In the genomic region with DNA sequence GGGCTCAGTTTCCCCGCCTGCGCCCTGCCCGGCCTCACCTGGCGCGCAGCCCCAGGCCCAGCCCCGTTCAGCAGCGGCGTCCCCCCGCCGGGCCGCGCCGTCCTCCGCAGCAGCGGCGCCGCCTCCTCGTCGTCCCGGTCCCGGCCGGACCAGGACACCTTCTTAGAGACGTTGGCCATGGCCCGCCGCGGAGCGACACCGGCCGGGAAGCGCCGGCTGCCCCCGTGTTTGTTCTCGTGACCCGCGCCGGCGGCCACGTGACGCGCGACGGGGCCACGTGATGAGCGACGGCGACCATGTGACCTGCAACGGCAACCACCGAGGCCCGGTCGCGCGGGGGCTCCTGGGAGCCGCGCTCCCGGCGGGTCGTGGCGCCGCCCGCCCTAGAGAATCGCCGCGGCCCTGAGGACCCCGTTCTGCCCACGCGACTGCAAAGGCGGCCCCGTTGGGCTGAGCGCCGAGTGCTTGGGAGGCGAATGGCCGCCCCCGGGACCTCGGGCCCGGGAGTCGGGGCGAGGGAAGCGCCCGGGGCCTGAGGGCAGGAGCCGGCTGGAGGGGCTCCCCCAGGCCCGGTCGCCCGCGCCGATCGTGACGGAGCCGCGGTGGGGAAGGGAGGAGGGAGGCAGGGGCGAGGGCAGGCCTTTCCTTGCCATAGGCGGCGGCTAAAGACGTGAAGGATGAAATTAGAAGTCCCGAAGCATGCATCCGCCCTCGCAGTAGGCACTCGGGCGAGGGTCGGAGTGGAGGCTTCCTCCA, we compare ENCODE assay signal across 1 cellular context.
TF ChIP-seq lines count a peak whose summit lies in the region.

TSS of gene CLCN7 (minus strand) at position 233 of the 756 bp plus-strand sequence. CDS start at position 179, 54 bp downstream.

TF ChIP-seq in HepG2, 621 proteins besides CTCF, POLR2A, EP300 and RAD21 (continued from another document):
- TF ChIP-seq LCORL (IDR thresholded peaks at IDR 0.05) = no peak
- 0 out of 2 replicates have a peak, but pooled peaks have one; percentile 4 for TF ChIP-seq LCORL (CRISPR knock-in tag; IDR thresholded peaks at IDR 0.05)
- peak; percentile 34 for TF ChIP-seq SRSF1 (optimal IDR thresholded peaks at IDR 0.05; ENCODE audit: low read depth, low read length)
- TF ChIP-seq ZSCAN29 (CRISPR knock-in tag; conservative IDR thresholded peaks at IDR 0.05) = no peak
- TF ChIP-seq ZNF432 (CRISPR knock-in tag; IDR thresholded peaks at IDR 0.05; ENCODE audit: borderline replicate concordance) = no peak
- no peak for TF ChIP-seq RELA (CRISPR knock-in tag; IDR thresholded peaks at IDR 0.05)
- peak; percentile 92 for TF ChIP-seq HES4 (CRISPR knock-in tag; IDR thresholded peaks at IDR 0.05; ENCODE audit: borderline replicate concordance)
- peak; percentile 70; the same call in 1 of the 2 replicates for TF ChIP-seq SP140L (CRISPR knock-in tag; IDR thresholded peaks at IDR 0.05; ENCODE audit: borderline replicate concordance)
- TF ChIP-seq ATM (IDR thresholded peaks at IDR 0.05; ENCODE audit: borderline replicate concordance) = no peak
- TF ChIP-seq BATF2 (CRISPR knock-in tag; IDR thresholded peaks at IDR 0.05) = peak; percentile 94
- TF ChIP-seq RNF2 (conservative IDR thresholded peaks at IDR 0.05; ENCODE audit: low read depth) = peak; percentile 98
- no peak for TF ChIP-seq FOXM1 (CRISPR knock-in tag; IDR thresholded peaks at IDR 0.05)
- no peak for TF ChIP-seq CHD4 (IDR thresholded peaks at IDR 0.05; ENCODE audit: borderline replicate concordance, low read length)
- no peak for TF ChIP-seq HMG20B (CRISPR knock-in tag; conservative IDR thresholded peaks at IDR 0.05)
- TF ChIP-seq, protein P1, sequence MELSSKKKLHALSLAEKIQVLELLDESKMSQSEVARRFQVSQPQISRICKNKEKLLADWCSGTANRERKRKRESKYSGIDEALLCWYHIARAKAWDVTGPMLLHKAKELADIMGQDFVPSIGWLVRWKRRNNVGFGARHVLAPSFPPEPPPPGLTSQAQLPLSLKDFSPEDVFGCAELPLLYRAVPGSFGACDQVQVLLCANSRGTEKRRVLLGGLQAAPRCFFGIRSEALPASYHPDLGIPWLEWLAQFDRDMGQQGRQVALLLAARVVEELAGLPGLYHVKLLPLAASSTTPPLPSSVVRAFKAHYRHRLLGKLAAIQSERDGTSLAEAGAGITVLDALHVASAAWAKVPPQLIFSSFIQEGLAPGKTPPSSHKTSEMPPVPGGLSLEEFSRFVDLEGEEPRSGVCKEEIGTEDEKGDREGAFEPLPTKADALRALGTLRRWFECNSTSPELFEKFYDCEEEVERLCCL (CRISPR knock-in tag; IDR thresholded peaks at IDR 0.05; ENCODE audit: borderline replicate concordance) = no peak
- no peak for TF ChIP-seq TCF7L2 (IDR thresholded peaks at IDR 0.05; ENCODE audit: low read depth, low read length)
- 0 out of 2 replicates have a peak, but pooled peaks have one; percentile 91 for TF ChIP-seq FOXO4 (CRISPR knock-in tag; conservative IDR thresholded peaks at IDR 0.05)
- peak; percentile 85 for TF ChIP-seq NR1H2 (CRISPR knock-in tag; IDR thresholded peaks at IDR 0.05; ENCODE audit: borderline replicate concordance, low read depth)
- no peak for TF ChIP-seq NFE2L1 (CRISPR knock-in tag; IDR thresholded peaks at IDR 0.05; ENCODE audit: borderline replicate concordance)
- peak; percentile 59; the same call in 1 of the 2 replicates for TF ChIP-seq ZNF552 (CRISPR knock-in tag; IDR thresholded peaks at IDR 0.05; ENCODE audit: borderline replicate concordance)
- peak; percentile 82; the same call in 1 of the 2 replicates for TF ChIP-seq ZNF766 (CRISPR knock-in tag; IDR thresholded peaks at IDR 0.05; ENCODE audit: borderline replicate concordance)
- TF ChIP-seq ATF5 (CRISPR knock-in tag; IDR thresholded peaks at IDR 0.05; ENCODE audit: low read depth) = no peak; the same call in 1 of the 2 replicates
- no peak for TF ChIP-seq PRPF4 (IDR thresholded peaks at IDR 0.05; ENCODE audit: low read depth, low read length, poor library complexity, severe bottlenecking)
- TF ChIP-seq, protein P2, sequence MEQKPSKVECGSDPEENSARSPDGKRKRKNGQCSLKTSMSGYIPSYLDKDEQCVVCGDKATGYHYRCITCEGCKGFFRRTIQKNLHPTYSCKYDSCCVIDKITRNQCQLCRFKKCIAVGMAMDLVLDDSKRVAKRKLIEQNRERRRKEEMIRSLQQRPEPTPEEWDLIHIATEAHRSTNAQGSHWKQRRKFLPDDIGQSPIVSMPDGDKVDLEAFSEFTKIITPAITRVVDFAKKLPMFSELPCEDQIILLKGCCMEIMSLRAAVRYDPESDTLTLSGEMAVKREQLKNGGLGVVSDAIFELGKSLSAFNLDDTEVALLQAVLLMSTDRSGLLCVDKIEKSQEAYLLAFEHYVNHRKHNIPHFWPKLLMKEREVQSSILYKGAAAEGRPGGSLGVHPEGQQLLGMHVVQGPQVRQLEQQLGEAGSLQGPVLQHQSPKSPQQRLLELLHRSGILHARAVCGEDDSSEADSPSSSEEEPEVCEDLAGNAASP (CRISPR knock-in tag; IDR thresholded peaks at IDR 0.05; ENCODE audit: borderline replicate concordance) = peak; percentile 59; the same call in 1 of the 2 replicates
- TF ChIP-seq SNRNP70 (IDR thresholded peaks at IDR 0.05; ENCODE audit: low read depth, low read length) = no peak
- TF ChIP-seq, protein P3, sequence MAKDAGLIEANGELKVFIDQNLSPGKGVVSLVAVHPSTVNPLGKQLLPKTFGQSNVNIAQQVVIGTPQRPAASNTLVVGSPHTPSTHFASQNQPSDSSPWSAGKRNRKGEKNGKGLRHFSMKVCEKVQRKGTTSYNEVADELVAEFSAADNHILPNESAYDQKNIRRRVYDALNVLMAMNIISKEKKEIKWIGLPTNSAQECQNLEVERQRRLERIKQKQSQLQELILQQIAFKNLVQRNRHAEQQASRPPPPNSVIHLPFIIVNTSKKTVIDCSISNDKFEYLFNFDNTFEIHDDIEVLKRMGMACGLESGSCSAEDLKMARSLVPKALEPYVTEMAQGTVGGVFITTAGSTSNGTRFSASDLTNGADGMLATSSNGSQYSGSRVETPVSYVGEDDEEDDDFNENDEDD (CRISPR knock-in tag; IDR thresholded peaks at IDR 0.05; ENCODE audit: borderline replicate concordance) = peak; percentile 92
- TF ChIP-seq ZNF776 (CRISPR knock-in tag; IDR thresholded peaks at IDR 0.05) = peak; percentile 93; the same call in 1 of the 2 replicates
- no peak for TF ChIP-seq SP1 (IDR thresholded peaks at IDR 0.05)
- peak; percentile 40; the same call in 1 of the 2 replicates for TF ChIP-seq SP1 (CRISPR knock-in tag; IDR thresholded peaks at IDR 0.05)
- TF ChIP-seq ZSCAN25 (CRISPR knock-in tag; IDR thresholded peaks at IDR 0.05) = peak; percentile 66; the same call in 1 of the 2 replicates
- no peak for TF ChIP-seq ZNF530 (CRISPR knock-in tag; IDR thresholded peaks at IDR 0.05; ENCODE audit: low read depth)
- TF ChIP-seq FOXC1 (CRISPR knock-in tag; IDR thresholded peaks at IDR 0.05; ENCODE audit: borderline replicate concordance) = peak; percentile 88
- TF ChIP-seq, protein P4, sequence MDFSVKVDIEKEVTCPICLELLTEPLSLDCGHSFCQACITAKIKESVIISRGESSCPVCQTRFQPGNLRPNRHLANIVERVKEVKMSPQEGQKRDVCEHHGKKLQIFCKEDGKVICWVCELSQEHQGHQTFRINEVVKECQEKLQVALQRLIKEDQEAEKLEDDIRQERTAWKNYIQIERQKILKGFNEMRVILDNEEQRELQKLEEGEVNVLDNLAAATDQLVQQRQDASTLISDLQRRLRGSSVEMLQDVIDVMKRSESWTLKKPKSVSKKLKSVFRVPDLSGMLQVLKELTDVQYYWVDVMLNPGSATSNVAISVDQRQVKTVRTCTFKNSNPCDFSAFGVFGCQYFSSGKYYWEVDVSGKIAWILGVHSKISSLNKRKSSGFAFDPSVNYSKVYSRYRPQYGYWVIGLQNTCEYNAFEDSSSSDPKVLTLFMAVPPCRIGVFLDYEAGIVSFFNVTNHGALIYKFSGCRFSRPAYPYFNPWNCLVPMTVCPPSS (IDR thresholded peaks at IDR 0.05) = no peak
- TF ChIP-seq ZNF275 (CRISPR knock-in tag; IDR thresholded peaks at IDR 0.05; ENCODE audit: borderline replicate concordance) = peak; percentile 64; the same call in 1 of the 2 replicates
- 0 out of 2 replicates have a peak, but pooled peaks have one; percentile 16 for TF ChIP-seq GATAD2A (CRISPR knock-in tag; IDR thresholded peaks at IDR 0.05)
- TF ChIP-seq HDAC1 (CRISPR knock-in tag; IDR thresholded peaks at IDR 0.05) = peak; percentile 99
- peak; percentile 91 for TF ChIP-seq NFKB2 (CRISPR knock-in tag; IDR thresholded peaks at IDR 0.05; ENCODE audit: borderline replicate concordance)
- TF ChIP-seq NFE2L2 (IDR thresholded peaks at IDR 0.05; ENCODE audit: low read length) = no peak
- TF ChIP-seq ATF1 (CRISPR knock-in tag; IDR thresholded peaks at IDR 0.05) = no peak
- TF ChIP-seq ZNF557 (CRISPR knock-in tag; IDR thresholded peaks at IDR 0.05) = no peak
- no peak; the same call in 1 of the 2 replicates for TF ChIP-seq HMG20A (CRISPR knock-in tag; IDR thresholded peaks at IDR 0.05; ENCODE audit: borderline replicate concordance)
- TF ChIP-seq ELF4 (CRISPR knock-in tag; IDR thresholded peaks at IDR 0.05; ENCODE audit: borderline replicate concordance) = no peak
- no peak for TF ChIP-seq ZNF12 (CRISPR knock-in tag; IDR thresholded peaks at IDR 0.05)
- TF ChIP-seq BRF2 (CRISPR knock-in tag; IDR thresholded peaks at IDR 0.05) = peak; percentile 69; the same call in 1 of the 2 replicates
- no peak; the same call in 1 of the 2 replicates for TF ChIP-seq ZNF746 (CRISPR knock-in tag; IDR thresholded peaks at IDR 0.05)
- no peak; the same call in 1 of the 2 replicates for TF ChIP-seq NFYC (CRISPR knock-in tag; IDR thresholded peaks at IDR 0.05)
- TF ChIP-seq MIER3 (CRISPR knock-in tag; IDR thresholded peaks at IDR 0.05; ENCODE audit: borderline replicate concordance) = peak; percentile 46; the same call in 1 of the 2 replicates
